In genomic region chr19:29893606-29894284, GRCh38 we compare ENCODE assay signal across 1 cellular context.
TF ChIP-seq lines count a peak whose summit lies in the region.

No MANE protein-coding gene starts in this region.

TF ChIP-seq in K562, 482 proteins besides CTCF, POLR2A, EP300 and RAD21 (continued from another document and continues in another):
- TF ChIP-seq JUND (IDR thresholded peaks at IDR 0.05; ENCODE audit: borderline replicate concordance, low read depth, low read length) = peak; percentile 87
- peak; percentile 79; the same call in 1 of the 3 replicates for TF ChIP-seq JUND (tag; IDR thresholded peaks at IDR 0.05; ENCODE audit: borderline replicate concordance, low read depth, low read length)
- peak; percentile 89 for TF ChIP-seq DMBX1 (CRISPR knock-in tag; IDR thresholded peaks at IDR 0.05; ENCODE audit: borderline replicate concordance)
- peak; percentile 89 for TF ChIP-seq NFIC (IDR thresholded peaks at IDR 0.05)
- TF ChIP-seq CBX3 (IDR thresholded peaks at IDR 0.05; ENCODE audit: borderline replicate concordance in 1 of 2, low read length in 2 of 2) = peak in 1 of 2 experiments; percentile 37; a peak in 1 of 3 replicates
- TF ChIP-seq, protein P1, sequence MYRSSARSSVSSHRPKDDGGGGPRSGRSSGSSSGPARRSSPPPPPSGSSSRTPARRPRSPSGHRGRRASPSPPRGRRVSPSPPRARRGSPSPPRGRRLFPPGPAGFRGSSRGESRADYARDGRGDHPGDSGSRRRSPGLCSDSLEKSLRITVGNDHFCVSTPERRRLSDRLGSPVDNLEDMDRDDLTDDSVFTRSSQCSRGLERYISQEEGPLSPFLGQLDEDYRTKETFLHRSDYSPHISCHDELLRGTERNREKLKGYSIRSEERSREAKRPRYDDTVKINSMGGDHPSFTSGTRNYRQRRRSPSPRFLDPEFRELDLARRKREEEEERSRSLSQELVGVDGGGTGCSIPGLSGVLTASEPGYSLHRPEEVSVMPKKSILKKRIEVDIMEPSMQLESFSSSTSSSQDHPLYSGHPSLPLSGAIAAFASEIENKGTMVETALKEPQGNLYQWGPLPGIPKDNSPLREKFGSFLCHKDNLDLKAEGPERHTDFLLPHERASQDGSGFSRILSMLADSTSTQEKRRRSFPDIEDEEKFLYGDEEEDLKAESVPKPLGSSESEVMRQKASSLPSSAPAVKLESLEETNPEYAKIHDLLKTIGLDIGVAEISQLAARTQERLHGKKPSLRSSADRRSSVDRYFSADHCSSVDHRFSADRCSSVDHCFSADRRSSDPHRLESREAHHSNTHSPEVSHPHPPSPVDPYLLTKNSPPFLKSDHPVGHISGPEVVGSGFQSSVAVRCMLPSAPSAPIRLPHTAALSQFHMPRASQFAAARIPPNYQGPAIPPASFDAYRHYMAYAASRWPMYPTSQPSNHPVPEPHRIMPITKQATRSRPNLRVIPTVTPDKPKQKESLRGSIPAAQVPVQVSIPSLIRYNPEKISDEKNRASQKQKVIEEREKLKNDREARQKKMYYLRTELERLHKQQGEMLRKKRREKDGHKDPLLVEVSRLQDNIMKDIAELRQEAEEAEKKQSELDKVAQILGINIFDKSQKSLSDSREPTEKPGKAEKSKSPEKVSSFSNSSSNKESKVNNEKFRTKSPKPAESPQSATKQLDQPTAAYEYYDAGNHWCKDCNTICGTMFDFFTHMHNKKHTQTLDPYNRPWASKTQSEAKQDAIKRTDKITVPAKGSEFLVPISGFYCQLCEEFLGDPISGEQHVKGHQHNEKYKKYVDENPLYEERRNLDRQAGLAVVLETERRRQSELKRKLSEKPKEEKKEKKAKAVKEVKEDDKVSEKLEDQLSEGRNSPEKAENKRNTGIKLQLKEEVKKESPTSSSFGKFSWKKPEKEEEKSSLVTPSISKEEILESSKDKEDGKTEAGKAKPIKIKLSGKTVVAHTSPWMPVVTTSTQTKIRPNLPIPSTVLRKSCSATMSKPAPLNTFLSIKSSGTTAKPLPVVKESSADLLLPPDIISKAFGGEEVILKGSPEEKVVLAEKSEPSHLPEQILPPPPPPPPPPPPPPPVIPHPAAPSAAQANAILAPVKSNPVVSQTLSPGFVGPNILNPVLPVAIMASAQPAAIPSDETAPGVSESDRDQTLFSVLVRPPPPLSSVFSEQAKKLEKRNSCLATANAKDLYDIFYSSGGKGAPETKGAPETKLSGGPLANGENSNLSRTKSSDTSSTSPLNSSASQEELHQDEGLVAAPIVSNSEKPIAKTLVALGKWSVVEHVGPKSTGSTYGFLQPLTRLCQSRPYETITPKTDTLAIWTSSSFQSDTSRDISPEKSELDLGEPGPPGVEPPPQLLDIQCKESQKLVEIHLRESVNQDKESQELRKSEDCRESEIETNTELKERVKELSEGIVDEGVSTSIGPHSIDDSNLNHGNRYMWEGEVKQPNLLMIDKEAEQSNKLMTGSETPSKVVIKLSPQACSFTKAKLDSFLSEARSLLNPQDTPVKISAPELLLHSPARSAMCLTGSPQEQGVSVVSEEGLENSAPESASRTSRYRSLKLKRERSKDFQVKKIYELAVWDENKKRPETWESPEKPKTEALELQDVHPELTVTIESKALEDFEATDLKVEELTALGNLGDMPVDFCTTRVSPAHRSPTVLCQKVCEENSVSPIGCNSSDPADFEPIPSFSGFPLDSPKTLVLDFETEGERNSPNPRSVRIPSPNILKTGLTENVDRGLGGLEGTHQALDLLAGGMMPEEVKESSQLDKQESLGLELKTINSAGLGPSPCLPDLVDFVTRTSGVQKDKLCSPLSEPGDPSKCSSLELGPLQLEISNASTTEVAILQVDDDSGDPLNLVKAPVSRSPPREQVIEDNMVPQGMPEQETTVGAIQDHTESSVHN (IDR thresholded peaks at IDR 0.05; ENCODE audit: borderline replicate concordance in 1 of 2, low read depth in 1 of 2) = peak in 1 of 2 experiments; percentile 95; a peak in 2 of 4 replicates
- no peak for TF ChIP-seq ZNF830 (CRISPR knock-in tag; IDR thresholded peaks at IDR 0.05)
- no peak for TF ChIP-seq OTX1 (CRISPR knock-in tag; IDR thresholded peaks at IDR 0.05)
- TF ChIP-seq MYC (IDR thresholded peaks at IDR 0.05; ENCODE audit: low read depth, low read length) = peak; percentile 99
- TF ChIP-seq MYC (CRISPR knock-in tag; IDR thresholded peaks at IDR 0.05; ENCODE audit: borderline replicate concordance, low read depth) = no peak
- 0 out of 2 replicates have a peak, but pooled peaks have one; percentile 37 for TF ChIP-seq ETV5 (CRISPR knock-in tag; IDR thresholded peaks at IDR 0.05; ENCODE audit: low read depth)
- no peak for TF ChIP-seq MCM7 (IDR thresholded peaks at IDR 0.05)
- no peak for TF ChIP-seq HSF4 (CRISPR knock-in tag; IDR thresholded peaks at IDR 0.05; ENCODE audit: borderline replicate concordance)
- TF ChIP-seq PKNOX1 (IDR thresholded peaks at IDR 0.05) = peak; percentile 98
- TF ChIP-seq NONO (IDR thresholded peaks at IDR 0.05; ENCODE audit: low read depth in 2 of 2, low read length in 1 of 2) = peak in 1 of 2 experiments; percentile 58; a peak in 1 of 4 replicates
- no peak for TF ChIP-seq GATAD2A (IDR thresholded peaks at IDR 0.05)
- TF ChIP-seq, protein P2, sequence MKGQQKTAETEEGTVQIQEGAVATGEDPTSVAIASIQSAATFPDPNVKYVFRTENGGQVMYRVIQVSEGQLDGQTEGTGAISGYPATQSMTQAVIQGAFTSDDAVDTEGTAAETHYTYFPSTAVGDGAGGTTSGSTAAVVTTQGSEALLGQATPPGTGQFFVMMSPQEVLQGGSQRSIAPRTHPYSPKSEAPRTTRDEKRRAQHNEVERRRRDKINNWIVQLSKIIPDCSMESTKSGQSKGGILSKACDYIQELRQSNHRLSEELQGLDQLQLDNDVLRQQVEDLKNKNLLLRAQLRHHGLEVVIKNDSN (CRISPR knock-in tag; IDR thresholded peaks at IDR 0.05) = peak; percentile 92
- TF ChIP-seq BDP1 (IDR thresholded peaks at IDR 0.05; ENCODE audit: insufficient read depth, insufficient read length) = no peak
- TF ChIP-seq ZNF408 (CRISPR knock-in tag; IDR thresholded peaks at IDR 0.05; ENCODE audit: low read depth) = no peak
- TF ChIP-seq SMARCA5 (IDR thresholded peaks at IDR 0.05) = no peak
- peak; percentile 8; the same call in 1 of the 2 replicates for TF ChIP-seq ZNF239 (CRISPR knock-in tag; IDR thresholded peaks at IDR 0.05)
- no peak for TF ChIP-seq ZNF668 (CRISPR knock-in tag; IDR thresholded peaks at IDR 0.05)
- TF ChIP-seq FOXJ2 (tag; IDR thresholded peaks at IDR 0.05) = 0 out of 2 replicates have a peak, but pooled peaks have one; percentile 67
- TF ChIP-seq NEUROD1 (IDR thresholded peaks at IDR 0.05; ENCODE audit: borderline replicate concordance, low read depth, low read length, partially characterized antibody) = peak; percentile 84
- peak; percentile 76; the same call in 1 of the 2 replicates for TF ChIP-seq SMAD3 (CRISPR knock-in tag; conservative IDR thresholded peaks at IDR 0.05)
- peak; percentile 82; the same call in 1 of the 2 replicates for TF ChIP-seq TARDBP (IDR thresholded peaks at IDR 0.05)
- TF ChIP-seq ZNF253 (CRISPR knock-in tag; conservative IDR thresholded peaks at IDR 0.05) = no peak
- peak; percentile 96 for TF ChIP-seq SMAD4 (CRISPR knock-in tag; conservative IDR thresholded peaks at IDR 0.05)
- TF ChIP-seq POLR3A (IDR thresholded peaks at IDR 0.05; ENCODE audit: borderline replicate concordance, extremely low read depth, insufficient read depth, insufficient read length) = no peak
- no peak for TF ChIP-seq STAG1 (CRISPR knock-in tag; IDR thresholded peaks at IDR 0.05; ENCODE audit: borderline replicate concordance)
- TF ChIP-seq L3MBTL2 (IDR thresholded peaks at IDR 0.05) = peak; percentile 90
- TF ChIP-seq TEAD4 (IDR thresholded peaks at IDR 0.05; ENCODE audit: low read length) = peak; percentile 97
- no peak for TF ChIP-seq TEAD4 (CRISPR knock-in tag; IDR thresholded peaks at IDR 0.05; ENCODE audit: borderline replicate concordance)
- peak; percentile 84 for TF ChIP-seq SMAD1 (IDR thresholded peaks at IDR 0.05; ENCODE audit: low read depth, low read length, partially characterized antibody)
- peak; percentile 63 for TF ChIP-seq ZBTB7A (IDR thresholded peaks at IDR 0.05; ENCODE audit: borderline replicate concordance, control insufficient read depth, low read depth, low read length)
- peak; percentile 97 for TF ChIP-seq DPF2 (IDR thresholded peaks at IDR 0.05)
- peak; percentile 88 for TF ChIP-seq RAD51 (IDR thresholded peaks at IDR 0.05; ENCODE audit: borderline replicate concordance, low read depth)
- peak; percentile 74 to 95 for TF ChIP-seq TBL1XR1 (IDR thresholded peaks at IDR 0.05; ENCODE audit: low read length in 2 of 2)
- TF ChIP-seq FOXM1 (IDR thresholded peaks at IDR 0.05; ENCODE audit: low read depth) = peak; percentile 95
- no peak for TF ChIP-seq FOXM1 (CRISPR knock-in tag; IDR thresholded peaks at IDR 0.05; ENCODE audit: low read depth)
- TF ChIP-seq BRF2 (IDR thresholded peaks at IDR 0.05; ENCODE audit: borderline replicate concordance, insufficient read depth, insufficient read length) = no peak
- TF ChIP-seq MEF2A (IDR thresholded peaks at IDR 0.05; ENCODE audit: control insufficient read depth, low read depth, low read length) = 0 out of 2 replicates have a peak, but pooled peaks have one; percentile 8
- TF ChIP-seq, protein P3, sequence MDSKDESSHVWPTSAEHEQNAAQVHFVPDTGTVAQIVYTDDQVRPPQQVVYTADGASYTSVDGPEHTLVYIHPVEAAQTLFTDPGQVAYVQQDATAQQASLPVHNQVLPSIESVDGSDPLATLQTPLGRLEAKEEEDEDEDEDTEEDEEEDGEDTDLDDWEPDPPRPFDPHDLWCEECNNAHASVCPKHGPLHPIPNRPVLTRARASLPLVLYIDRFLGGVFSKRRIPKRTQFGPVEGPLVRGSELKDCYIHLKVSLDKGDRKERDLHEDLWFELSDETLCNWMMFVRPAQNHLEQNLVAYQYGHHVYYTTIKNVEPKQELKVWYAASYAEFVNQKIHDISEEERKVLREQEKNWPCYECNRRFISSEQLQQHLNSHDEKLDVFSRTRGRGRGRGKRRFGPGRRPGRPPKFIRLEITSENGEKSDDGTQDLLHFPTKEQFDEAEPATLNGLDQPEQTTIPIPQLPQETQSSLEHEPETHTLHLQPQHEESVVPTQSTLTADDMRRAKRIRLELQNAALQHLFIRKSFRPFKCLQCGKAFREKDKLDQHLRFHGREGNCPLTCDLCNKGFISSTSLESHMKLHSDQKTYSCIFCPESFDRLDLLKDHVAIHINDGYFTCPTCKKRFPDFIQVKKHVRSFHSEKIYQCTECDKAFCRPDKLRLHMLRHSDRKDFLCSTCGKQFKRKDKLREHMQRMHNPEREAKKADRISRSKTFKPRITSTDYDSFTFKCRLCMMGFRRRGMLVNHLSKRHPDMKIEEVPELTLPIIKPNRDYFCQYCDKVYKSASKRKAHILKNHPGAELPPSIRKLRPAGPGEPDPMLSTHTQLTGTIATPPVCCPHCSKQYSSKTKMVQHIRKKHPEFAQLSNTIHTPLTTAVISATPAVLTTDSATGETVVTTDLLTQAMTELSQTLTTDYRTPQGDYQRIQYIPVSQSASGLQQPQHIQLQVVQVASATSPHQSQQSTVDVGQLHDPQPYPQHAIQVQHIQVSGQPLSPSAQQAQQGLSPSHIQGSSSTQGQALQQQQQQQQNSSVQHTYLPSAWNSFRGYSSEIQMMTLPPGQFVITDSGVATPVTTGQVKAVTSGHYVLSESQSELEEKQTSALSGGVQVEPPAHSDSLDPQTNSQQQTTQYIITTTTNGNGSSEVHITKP (IDR thresholded peaks at IDR 0.05; ENCODE audit: partially characterized antibody) = peak; percentile 21
- TF ChIP-seq MXI1 (IDR thresholded peaks at IDR 0.05; ENCODE audit: low read depth, low read length) = peak; percentile 70; the same call in 1 of the 2 replicates
- peak; percentile 97 for TF ChIP-seq TAL1 (IDR thresholded peaks at IDR 0.05)
- peak; percentile 64 to 73; a peak in 3 of 4 replicates for TF ChIP-seq FOXK2 (conservative IDR thresholded peaks at IDR 0.05 in 1 of 2, IDR thresholded peaks at IDR 0.05 in 1 of 2; ENCODE audit: low read depth in 2 of 2)
- no peak for TF ChIP-seq CSDE1 (IDR thresholded peaks at IDR 0.05)
- TF ChIP-seq EP400 (IDR thresholded peaks at IDR 0.05) = peak; percentile 75
- TF ChIP-seq HOMEZ (CRISPR knock-in tag; IDR thresholded peaks at IDR 0.05) = no peak
- TF ChIP-seq ZNF217 (CRISPR knock-in tag; IDR thresholded peaks at IDR 0.05) = no peak
- TF ChIP-seq TOE1 (IDR thresholded peaks at IDR 0.05; ENCODE audit: borderline replicate concordance) = peak; percentile 43; the same call in 1 of the 2 replicates
- no peak for TF ChIP-seq TOE1 (CRISPR knock-in tag; IDR thresholded peaks at IDR 0.05; ENCODE audit: borderline replicate concordance, low read depth)
- no peak for TF ChIP-seq TBP (optimal IDR thresholded peaks at IDR 0.05; ENCODE audit: low read depth, low read length)
